In the genomic region with DNA sequence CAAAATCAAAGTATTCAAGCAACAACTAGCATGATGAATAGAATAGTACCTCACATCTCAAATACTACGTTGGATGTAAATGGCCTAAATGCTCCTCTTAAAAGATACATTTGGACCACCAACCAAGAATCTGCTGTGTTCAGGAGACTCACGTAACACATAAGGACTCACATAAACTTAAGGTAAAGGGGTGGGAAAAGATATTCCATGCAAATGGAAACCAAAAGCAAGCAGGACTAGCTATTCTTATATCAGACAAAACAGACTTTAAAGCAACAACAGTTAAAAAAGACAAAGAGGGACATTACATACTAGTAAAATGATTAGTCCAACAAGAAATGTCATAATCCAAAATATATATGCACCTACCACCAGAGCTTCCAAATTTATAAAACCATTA, we compare ENCODE assay signal across 10 cellular contexts. TPM values are rescaled to one million over a fixed set of nuclear protein-coding genes. Genes with fewer than 3 reads are reported as not detected.
A peak's percentile ranks its signal among the peaks of the same experiment; 100 is the strongest.
DNase-seq lines count a peak whose midpoint lies in the region; ATAC-seq, FAIRE-seq and TF ChIP-seq lines count a peak whose summit lies in the region.
"Not testable (repeated sequence)": the region's sequence is repeated elsewhere in the genome, so short reads cannot be mapped to it uniquely, and the experiment has no call there.
"Had no signal": no experiment of that assay in that cellular context is flagged by ENCODE, and none has a peak within 500 bp of the region (broad histone marks: within the 10 kb centered on the region; RNA-seq: fewer than 3 reads in every experiment).

No MANE protein-coding gene starts in this region.

- peak overlapping the region in 2 of 3 donors; percentile 0 to 22 for H3K27ac Mint-ChIP-seq in CD4-positive, CD25-positive, alpha-beta regulatory T cell
- H3K27ac Mint-ChIP-seq in H9 (peak overlapping the region; percentile 72 to 99 (median 98)), memory B cell (peak overlapping the region; percentile 36)
- not testable (repeated sequence) for H3K27ac Mint-ChIP-seq in endothelial cell (ENCODE audit: unreplicated experiment)

- H2AK5ac ChIP-seq in H9 (ENCODE audit: insufficient read length, low read length), result not testable (repeated sequence)

- not testable (repeated sequence) for H3K27me3 ChIP-seq in CD4-positive, CD25-positive, alpha-beta regulatory T cell (ENCODE audit: control insufficient read depth, insufficient read depth, low read length); H9 (ENCODE audit: insufficient read depth, low read length); HUES64 (ENCODE audit: insufficient read depth, low read length); K562 (ENCODE audit: control insufficient read depth in 2 of 2, insufficient read depth in 2 of 2, low read length in 2 of 2)

- H3K18ac ChIP-seq in H9 (ENCODE audit: insufficient read length, low read depth, low read length), result not testable (repeated sequence)

- in situ Hi-C loops in K562 (cut with MboI), result not testable (repeated sequence)

- not testable (repeated sequence) for ATAC-seq in CD4-positive, CD25-positive, alpha-beta regulatory T cell (ENCODE audit: low read depth in 2 of 2); K562; memory B cell (ENCODE audit: low read depth)

- not testable (repeated sequence) for H3K14ac ChIP-seq in H9 (ENCODE audit: insufficient read depth, low read length)

- not testable (repeated sequence) for TF ChIP-seq CTCF in H9 (conservative IDR thresholded peaks at IDR 0.05); K562 (IDR thresholded peaks at IDR 0.05 in 2 of 3, conservative IDR thresholded peaks at IDR 0.05 in 1 of 3; ENCODE audit: insufficient read depth in 2 of 3, low read depth in 1 of 3, low read length in 3 of 3); endothelial cell (IDR thresholded peaks at IDR 0.05; ENCODE audit: unreplicated experiment)

- H2BK12ac ChIP-seq in H9 (ENCODE audit: insufficient read length, low read depth, low read length), result not testable (repeated sequence)

- H3K23me2 ChIP-seq in H9 (ENCODE audit: insufficient read length, low read depth, low read length, poor library complexity, severe bottlenecking), result not testable (repeated sequence)

- H3K4ac ChIP-seq in H9 (ENCODE audit: low read depth, low read length), result not testable (repeated sequence)

- not testable (repeated sequence) for H3K4me3 Mint-ChIP-seq in CD4-positive, CD25-positive, alpha-beta regulatory T cell; H9; memory B cell
- H3K4me3 Mint-ChIP-seq in endothelial cell (ENCODE audit: unreplicated experiment), result peak overlapping the region; percentile 57

- not testable (repeated sequence) for BruUV-seq in K562 (replicated peaks; lab: Mats Ljungman, UMichigan)

- POLR2A ChIA-PET in K562 (lab: Yijun Ruan, JAX), result not testable (repeated sequence)

- H3K23ac ChIP-seq in H9 (ENCODE audit: insufficient read length, low read depth, low read length), result not testable (repeated sequence)

- not testable (repeated sequence) for TF ChIP-seq POLR2A in K562 (conservative IDR thresholded peaks at IDR 0.05)

- peaks cover 27 to 38% (median 33%) of the 10 kb centered on the region in 4 donors for H3K4me1 Mint-ChIP-seq in CD4-positive, CD25-positive, alpha-beta regulatory T cell
- H3K4me1 Mint-ChIP-seq in H9, result peaks cover 56 to 59% of the 10 kb centered on the region in 2 experiments
- H3K4me1 Mint-ChIP-seq in endothelial cell (ENCODE audit: unreplicated experiment), result not testable (repeated sequence)
- peaks cover 13% of the 10 kb centered on the region for H3K4me1 Mint-ChIP-seq in memory B cell

- not testable (repeated sequence) for H4K91ac ChIP-seq in H9 (ENCODE audit: insufficient read length, low read depth, low read length)

- not testable (repeated sequence) for H3K9me1 ChIP-seq in K562 (ENCODE audit: control insufficient read depth, insufficient read depth, low read length)

- not testable (repeated sequence) for H2BK5ac ChIP-seq in H9 (ENCODE audit: insufficient read length, low read length)

- not testable (repeated sequence) for H2BK20ac ChIP-seq in H9 (ENCODE audit: low read depth, low read length, poor library complexity, severe bottlenecking)

- not testable (repeated sequence) for H4K8ac ChIP-seq in H9 (replicated peaks; ENCODE audit: insufficient read length, low read depth, low read length)

- not testable (repeated sequence) for H3K27ac ChIP-seq in CD4-positive, CD25-positive, alpha-beta regulatory T cell (ENCODE audit: insufficient read depth, low read length, poor library complexity, severe bottlenecking); K562 (ENCODE audit: extremely low read depth, low read depth, low read length)
- H3K27ac ChIP-seq in H9 (ENCODE audit: insufficient read length, low read depth, low read length), result peak overlapping the region; percentile 87
- peak overlapping the region; percentile 96 for H3K27ac ChIP-seq in HUES64 (ENCODE audit: low read depth, low read length)

- CTCF ChIA-PET in K562 (lab: Yijun Ruan, JAX; ENCODE audit: low intra/inter-chr PET ratio), result not testable (repeated sequence)

- H2BK15ac ChIP-seq in H9 (ENCODE audit: low read depth, low read length), result not testable (repeated sequence)

- H3K27me3 Mint-ChIP-seq in CD4-positive, CD25-positive, alpha-beta regulatory T cell; H9 (ENCODE audit: low read depth); endothelial cell (ENCODE audit: unreplicated experiment); memory B cell: not testable (repeated sequence)

- H3K4me1 ChIP-seq in CD4-positive, CD25-positive, alpha-beta regulatory T cell (ENCODE audit: control insufficient read depth, insufficient read depth, low read length, poor library complexity, severe bottlenecking); H9 (ENCODE audit: insufficient read depth, low read length); K562 (replicated peaks in 1 of 2; ENCODE audit: control insufficient read depth in 2 of 2, insufficient read depth in 2 of 2, low read length in 2 of 2): not testable (repeated sequence)
- peaks cover 25% of the 10 kb centered on the region for H3K4me1 ChIP-seq in HUES64 (ENCODE audit: insufficient read depth, low read length)

- WGBS in H9 (ENCODE audit: extremely low coverage, insufficient read length, low lambda C conversion rate), result no CpG with 5 or more reads among the region's 2 CpGs
- 95% methylated on average over 2 of the region's 2 CpGs for WGBS in HUES64
- 93% methylated on average over 2 of the region's 2 CpGs for WGBS in K562 (ENCODE audit: insufficient coverage, low coverage, missing lambda C conversion rate)

- intact Hi-C loops in K562 (cut with micrococcal nuclease), result not testable (repeated sequence)

- not testable (repeated sequence) for DNase-seq in CD4-positive, CD25-positive, alpha-beta regulatory T cell; H9; K562 (ENCODE audit: extremely low read depth in 1 of 4, low spot score in 3 of 4); endothelial cell (ENCODE audit: low spot score); memory B cell (ENCODE audit: low spot score in 2 of 2)

- not testable (repeated sequence) for H3K4me2 ChIP-seq in H9 (ENCODE audit: insufficient read depth, insufficient read length, low read length); K562 (ENCODE audit: insufficient read depth, low read length)

- not testable (repeated sequence) for H2BK120ac ChIP-seq in H9 (ENCODE audit: low read depth, low read length, poor library complexity, severe bottlenecking)

- H3K36me3 Mint-ChIP-seq in CD4-positive, CD25-positive, alpha-beta regulatory T cell, result peaks cover 89% of the 10 kb centered on the region
- H3K36me3 Mint-ChIP-seq in H9 (ENCODE audit: insufficient read depth in 1 of 3, low read depth in 3 of 3), result peaks cover 90 to 92% (median 90%) of the 10 kb centered on the region in 3 experiments
- peaks cover 86% of the 10 kb centered on the region for H3K36me3 Mint-ChIP-seq in endothelial cell (ENCODE audit: low read depth, unreplicated experiment)
- peaks cover 73% of the 10 kb centered on the region for H3K36me3 Mint-ChIP-seq in memory B cell

- not testable (repeated sequence) for TF ChIP-seq RAD21 in K562 (CRISPR knock-in tag; conservative IDR thresholded peaks at IDR 0.05 in 1 of 2, IDR thresholded peaks at IDR 0.05 in 1 of 2)

- H3T11ph ChIP-seq in H9 (ENCODE audit: low read length), result not testable (repeated sequence)

- H3K79me2 ChIP-seq in H9 (ENCODE audit: insufficient read depth, low read length), result not testable (repeated sequence)
- peaks cover 65% of the 10 kb centered on the region for H3K79me2 ChIP-seq in K562 (ENCODE audit: control insufficient read depth, insufficient read depth, low read length)

- H3K4me3 ChIP-seq in CD4-positive, CD25-positive, alpha-beta regulatory T cell (ENCODE audit: low read depth, low read length); HUES64 (ENCODE audit: low read length); K562: not testable (repeated sequence)

- not testable (repeated sequence) for H2AFZ ChIP-seq in H9 (ENCODE audit: low read length); K562 (ENCODE audit: low read depth, low read length)

- H3K56ac ChIP-seq in H9 (ENCODE audit: insufficient read length, low read depth, low read length), result not testable (repeated sequence)

- not testable (repeated sequence) for H3K9ac ChIP-seq in H9 (ENCODE audit: extremely low read depth, insufficient read length, low read length); HUES64 (ENCODE audit: low read depth, low read length); K562 (ENCODE audit: insufficient read depth in 1 of 2, low read depth in 2 of 2, low read length in 2 of 2)

- peaks cover 14 to 32% of the 10 kb centered on the region in 2 experiments for H3K9me3 ChIP-seq in CD4-positive, CD25-positive, alpha-beta regulatory T cell (ENCODE audit: control insufficient read depth in 2 of 2, low read length in 2 of 2)
- H3K9me3 ChIP-seq in H9 (ENCODE audit: control insufficient read depth, low read depth, low read length) (peaks cover 21% of the 10 kb centered on the region), HUES64 (ENCODE audit: insufficient read depth, low read depth, low read length) (peaks cover 51% of the 10 kb centered on the region), K562 (replicated peaks; ENCODE audit: control insufficient read depth, insufficient read depth, low read depth, low read length) (peaks cover 27% of the 10 kb centered on the region)

- H4K5ac ChIP-seq in H9 (ENCODE audit: insufficient read length, low read depth, low read length), result peak overlapping the region; percentile 5

- TF ChIP-seq EP300 in K562 (IDR thresholded peaks at IDR 0.05; ENCODE audit: low read length), result not testable (repeated sequence)

- not testable (repeated sequence) for FAIRE-seq in K562 (lab: Jason Lieb, UNC)

- not testable (repeated sequence) for H3K79me1 ChIP-seq in H9 (ENCODE audit: insufficient read depth, low read depth, low read length, poor library complexity, severe bottlenecking)

- H3K36me3 ChIP-seq in CD4-positive, CD25-positive, alpha-beta regulatory T cell (ENCODE audit: control insufficient read depth, insufficient read depth, low read length), result peaks cover 97% of the 10 kb centered on the region
- H3K36me3 ChIP-seq in HUES64 (ENCODE audit: insufficient read depth, low read length) (peaks cover 95% of the 10 kb centered on the region), K562 (ENCODE audit: control insufficient read depth, insufficient read depth, low read length) (peaks cover 98% of the 10 kb centered on the region)

- not testable (repeated sequence) for H4K20me1 ChIP-seq in H9 (ENCODE audit: control insufficient read depth, insufficient read depth, insufficient read length); K562 (replicated peaks; ENCODE audit: control insufficient read depth, insufficient read depth, low read length)

- H3K9me3 Mint-ChIP-seq in CD4-positive, CD25-positive, alpha-beta regulatory T cell, result peaks cover 6 to 49% (median 19%) of the 10 kb centered on the region in 7 donors
- peaks cover 42 to 57% of the 10 kb centered on the region in 2 experiments for H3K9me3 Mint-ChIP-seq in H9
- not testable (repeated sequence) for H3K9me3 Mint-ChIP-seq in endothelial cell (ENCODE audit: unreplicated experiment)
- H3K9me3 Mint-ChIP-seq in memory B cell, result peaks cover 14% of the 10 kb centered on the region

RNA-seq across cellular contexts. Expression of a gene that starts 10.5 kb away (rescaled TPM):
- total RNA-seq in CD4-positive, CD25-positive, alpha-beta regulatory T cell, result 33.1 TPM
- polyA plus RNA-seq in CD4-positive, CD25-positive, alpha-beta regulatory T cell, result 10 to 100 TPM; 24.8 to 37.7 (median 29.8) TPM
- total RNA-seq in H9 (2021), result 0.64 and 1.5 TPM in 2 replicates
- 9.5 TPM for polyA plus RNA-seq in HUES64 (2013, experiment 1 of 2)
- 12.9 TPM for polyA plus RNA-seq in HUES64 (2013, experiment 2 of 2)
- total RNA-seq in K562 (2011; cell fraction: chromatin; rRNA removed; ENCODE audit: low replicate concordance), result 12.3 and 36.1 TPM in 2 replicates
- total RNA-seq in K562 (2011; cell fraction: nucleolus; rRNA removed), result 9.2 and 9.7 TPM in 2 replicates
- total RNA-seq in K562 (2011; cell fraction: nucleoplasm; rRNA removed), result 19.1 and 39.8 TPM in 2 replicates
- total RNA-seq in K562 (2014; rRNA removed), result 19.7 and 21.7 TPM in 2 replicates
- total RNA-seq in K562 (2014; rRNA removed; fragmentation: Illumina TruSeq; extraction: Trizol), result 41.5 and 46.3 TPM in 2 replicates
- total RNA-seq in K562 (2015; rRNA removed; fragmentation: Illumina TruSeq; extraction: Trizol), result 28.5 and 32.1 TPM in 2 replicates
- 48.0 and 48.9 TPM in 2 replicates for total RNA-seq in K562 (2021)
- 48.8 and 53.7 TPM in 2 replicates for polyA plus RNA-seq in K562 (2011; rRNA removed)
- polyA plus RNA-seq in K562 (2011; cell fraction: cytosol; rRNA removed), result 23.3 and 50.1 TPM in 2 replicates
- 16.3 and 20.8 TPM in 2 replicates for polyA plus RNA-seq in K562 (2011; cell fraction: nucleus; rRNA removed)
- polyA plus RNA-seq in K562 (2012), result 31.6 and 62.8 TPM in 2 replicates
- polyA plus RNA-seq in K562 (2014; fragmentation: Illumina TruSeq; extraction: Trizol), result 46.4 and 59.2 TPM in 2 replicates
- 10 to 100 TPM; 28.5 to 64.8 TPM for polyA plus RNA-seq in K562 (2014; fragmentation: Nextera tagmentation; extraction: Ambion mirVana)
- 46.7 and 62.4 TPM in 2 replicates for polyA plus RNA-seq in K562 (2014; rRNA removed)
- 26.2 and 26.4 TPM in 2 replicates for polyA minus RNA-seq in K562 (2011; rRNA and poly(A)+ RNA removed)
- 9.2 and 17.2 TPM in 2 replicates for polyA minus RNA-seq in K562 (2011; cell fraction: cytosol; rRNA and poly(A)+ RNA removed)
- polyA minus RNA-seq in K562 (2011; cell fraction: nucleus; rRNA and poly(A)+ RNA removed), result 6.5 and 10.9 TPM in 2 replicates
- 18.5 TPM for total RNA-seq in endothelial cell (ENCODE audit: unreplicated experiment)

RNA-seq across cellular contexts. Expression of a gene that starts 18.3 kb away (rescaled TPM):
- not detected for total RNA-seq in CD4-positive, CD25-positive, alpha-beta regulatory T cell
- polyA plus RNA-seq in CD4-positive, CD25-positive, alpha-beta regulatory T cell, result not detected
- total RNA-seq in H9 (2021) (not detected in 2 replicates), K562 (2014; rRNA removed) (not detected in 2 replicates), K562 (2014; rRNA removed; fragmentation: Illumina TruSeq; extraction: Trizol) (not detected in 2 replicates), K562 (2015; rRNA removed; fragmentation: Illumina TruSeq; extraction: Trizol) (not detected in 2 replicates), K562 (2021) (not detected in 2 replicates), endothelial cell (ENCODE audit: unreplicated experiment) (not detected)
- polyA plus RNA-seq in HUES64 (2013, experiment 1 of 2), result not detected
- polyA plus RNA-seq in HUES64 (2013, experiment 2 of 2), result not detected
- total RNA-seq in K562 (2011; cell fraction: chromatin; rRNA removed; ENCODE audit: low replicate concordance), result not detected in 2 replicates
- total RNA-seq in K562 (2011; cell fraction: nucleolus; rRNA removed), result not detected in 2 replicates
- not detected in 2 replicates for total RNA-seq in K562 (2011; cell fraction: nucleoplasm; rRNA removed)
- polyA plus RNA-seq in K562 (2011; rRNA removed) (not detected in 2 replicates), K562 (2014; fragmentation: Illumina TruSeq; extraction: Trizol) (not detected in 2 replicates), K562 (2014; fragmentation: Nextera tagmentation; extraction: Ambion mirVana) (not detected), K562 (2014; rRNA removed) (not detected in 2 replicates)
- polyA plus RNA-seq in K562 (2011; cell fraction: cytosol; rRNA removed), result not detected in 2 replicates
- not detected in 2 replicates for polyA plus RNA-seq in K562 (2011; cell fraction: nucleus; rRNA removed)
- not detected in 2 replicates for polyA plus RNA-seq in K562 (2012)
- polyA minus RNA-seq in K562 (2011; rRNA and poly(A)+ RNA removed), result not detected in 2 replicates
- polyA minus RNA-seq in K562 (2011; cell fraction: cytosol; rRNA and poly(A)+ RNA removed), result not detected in 2 replicates
- not detected in 2 replicates for polyA minus RNA-seq in K562 (2011; cell fraction: nucleus; rRNA and poly(A)+ RNA removed)
- total RNA-seq: Caco-2; CD8-positive, alpha-beta T cell; GM23248 had no signal
- polyA plus RNA-seq: A549, GM23248 had no signal

RNA-seq across cellular contexts. Expression of a gene that starts 24.6 kb away (rescaled TPM):
- 64.2 TPM for total RNA-seq in CD4-positive, CD25-positive, alpha-beta regulatory T cell
- polyA plus RNA-seq in CD4-positive, CD25-positive, alpha-beta regulatory T cell, result 10 to 100 TPM; 25.1 to 39.1 (median 31.8) TPM
- total RNA-seq in H9 (2021) (252 and 281 TPM in 2 replicates), K562 (2014; rRNA removed) (63.5 and 77.1 TPM in 2 replicates), K562 (2014; rRNA removed; fragmentation: Illumina TruSeq; extraction: Trizol) (160 and 192 TPM in 2 replicates), K562 (2015; rRNA removed; fragmentation: Illumina TruSeq; extraction: Trizol) (111 and 118 TPM in 2 replicates), K562 (2021) (84.9 and 91.4 TPM in 2 replicates), endothelial cell (ENCODE audit: unreplicated experiment) (41.2 TPM)
- polyA plus RNA-seq in HUES64 (2013, experiment 1 of 2), result 103 TPM
- 104 TPM for polyA plus RNA-seq in HUES64 (2013, experiment 2 of 2)
- total RNA-seq in K562 (2011; cell fraction: chromatin; rRNA removed; ENCODE audit: low replicate concordance), result 13.4 and 61.1 TPM in 2 replicates
- total RNA-seq in K562 (2011; cell fraction: nucleolus; rRNA removed), result 8.3 and 12.1 TPM in 2 replicates
- 13.3 and 14.9 TPM in 2 replicates for total RNA-seq in K562 (2011; cell fraction: nucleoplasm; rRNA removed)
- polyA plus RNA-seq in K562 (2011; rRNA removed) (30.2 and 49.7 TPM in 2 replicates), K562 (2014; fragmentation: Illumina TruSeq; extraction: Trizol) (74.8 and 82.8 TPM in 2 replicates), K562 (2014; fragmentation: Nextera tagmentation; extraction: Ambion mirVana) (100 to 1,000 TPM in 1 of 2 experiments, 10 to 100 TPM in 1; 56.5 to 102 TPM), K562 (2014; rRNA removed) (63.3 and 68.1 TPM in 2 replicates)
- polyA plus RNA-seq in K562 (2011; cell fraction: cytosol; rRNA removed), result 4.9 and 10.4 TPM in 2 replicates
- polyA plus RNA-seq in K562 (2011; cell fraction: nucleus; rRNA removed), result 11.9 and 15.1 TPM in 2 replicates
- polyA plus RNA-seq in K562 (2012), result 34.5 and 67.0 TPM in 2 replicates
- 84.8 and 89.3 TPM in 2 replicates for polyA minus RNA-seq in K562 (2011; rRNA and poly(A)+ RNA removed)
- polyA minus RNA-seq in K562 (2011; cell fraction: cytosol; rRNA and poly(A)+ RNA removed), result 21.9 and 29.8 TPM in 2 replicates
- polyA minus RNA-seq in K562 (2011; cell fraction: nucleus; rRNA and poly(A)+ RNA removed), result 25.4 and 50.1 TPM in 2 replicates

RNA-seq across cellular contexts. Expression of a gene that starts 24.7 kb away (rescaled TPM):
- 26.5 TPM for total RNA-seq in CD4-positive, CD25-positive, alpha-beta regulatory T cell
- 1 to 10 TPM; 5.4 to 9.3 (median 6.8) TPM for polyA plus RNA-seq in CD4-positive, CD25-positive, alpha-beta regulatory T cell
- total RNA-seq in H9 (2021) (103 and 108 TPM in 2 replicates), K562 (2014; rRNA removed) (12.9 and 14.9 TPM in 2 replicates), K562 (2014; rRNA removed; fragmentation: Illumina TruSeq; extraction: Trizol) (29.3 and 31.5 TPM in 2 replicates), K562 (2015; rRNA removed; fragmentation: Illumina TruSeq; extraction: Trizol) (23.4 and 23.9 TPM in 2 replicates), K562 (2021) (20.7 and 23.4 TPM in 2 replicates), endothelial cell (ENCODE audit: unreplicated experiment) (16.6 TPM)
- 26.4 TPM for polyA plus RNA-seq in HUES64 (2013, experiment 1 of 2)
- 23.3 TPM for polyA plus RNA-seq in HUES64 (2013, experiment 2 of 2)
- 30.1 and 66.7 TPM in 2 replicates for total RNA-seq in K562 (2011; cell fraction: chromatin; rRNA removed; ENCODE audit: low replicate concordance)
- 13.5 and 14.5 TPM in 2 replicates for total RNA-seq in K562 (2011; cell fraction: nucleolus; rRNA removed)
- 26.2 and 32.9 TPM in 2 replicates for total RNA-seq in K562 (2011; cell fraction: nucleoplasm; rRNA removed)
- polyA plus RNA-seq in K562 (2011; rRNA removed) (31.9 and 41.6 TPM in 2 replicates), K562 (2014; fragmentation: Illumina TruSeq; extraction: Trizol) (20.6 and 22.1 TPM in 2 replicates), K562 (2014; fragmentation: Nextera tagmentation; extraction: Ambion mirVana) (10 to 100 TPM; 18.9 to 25.0 TPM), K562 (2014; rRNA removed) (30.1 and 34.3 TPM in 2 replicates)
- polyA plus RNA-seq in K562 (2011; cell fraction: cytosol; rRNA removed), result 9.5 and 21.3 TPM in 2 replicates
- 58.5 and 62.5 TPM in 2 replicates for polyA plus RNA-seq in K562 (2011; cell fraction: nucleus; rRNA removed)
- polyA plus RNA-seq in K562 (2012), result 11.7 and 12.4 TPM in 2 replicates
- polyA minus RNA-seq in K562 (2011; rRNA and poly(A)+ RNA removed), result 22.2 and 24.5 TPM in 2 replicates
- polyA minus RNA-seq in K562 (2011; cell fraction: cytosol; rRNA and poly(A)+ RNA removed), result 7.1 and 12.5 TPM in 2 replicates
- 16.6 and 21.5 TPM in 2 replicates for polyA minus RNA-seq in K562 (2011; cell fraction: nucleus; rRNA and poly(A)+ RNA removed)

RNA-seq across cellular contexts. Expression of a gene that starts 50.0 kb away (rescaled TPM):
- total RNA-seq in CD4-positive, CD25-positive, alpha-beta regulatory T cell, result 40.9 TPM
- 10 to 100 TPM; 20.5 to 23.4 (median 22.4) TPM for polyA plus RNA-seq in CD4-positive, CD25-positive, alpha-beta regulatory T cell
- total RNA-seq in H9 (2021) (54.2 and 55.7 TPM in 2 replicates), K562 (2014; rRNA removed) (6.8 and 11.6 TPM in 2 replicates), K562 (2014; rRNA removed; fragmentation: Illumina TruSeq; extraction: Trizol) (18.8 and 23.2 TPM in 2 replicates), K562 (2015; rRNA removed; fragmentation: Illumina TruSeq; extraction: Trizol) (15.6 and 18.8 TPM in 2 replicates), K562 (2021) (17.2 and 17.6 TPM in 2 replicates), endothelial cell (ENCODE audit: unreplicated experiment) (32.9 TPM)
- 19.3 TPM for polyA plus RNA-seq in HUES64 (2013, experiment 1 of 2)
- polyA plus RNA-seq in HUES64 (2013, experiment 2 of 2), result 24.8 TPM
- total RNA-seq in K562 (2011; cell fraction: chromatin; rRNA removed; ENCODE audit: low replicate concordance), result 6.0 and 24.9 TPM in 2 replicates
- total RNA-seq in K562 (2011; cell fraction: nucleolus; rRNA removed), result 3.3 and 5.4 TPM in 2 replicates
- total RNA-seq in K562 (2011; cell fraction: nucleoplasm; rRNA removed), result 5.4 and 10.8 TPM in 2 replicates
- polyA plus RNA-seq in K562 (2011; rRNA removed) (10.8 and 13.3 TPM in 2 replicates), K562 (2014; fragmentation: Illumina TruSeq; extraction: Trizol) (14.7 and 19.5 TPM in 2 replicates), K562 (2014; fragmentation: Nextera tagmentation; extraction: Ambion mirVana) (1 to 10 TPM; 3.8 to 5.6 TPM), K562 (2014; rRNA removed) (10.7 and 12.5 TPM in 2 replicates)
- polyA plus RNA-seq in K562 (2011; cell fraction: cytosol; rRNA removed), result 3.6 and 6.4 TPM in 2 replicates
- 3.3 and 3.8 TPM in 2 replicates for polyA plus RNA-seq in K562 (2011; cell fraction: nucleus; rRNA removed)
- 8.4 and 10.8 TPM in 2 replicates for polyA plus RNA-seq in K562 (2012)
- 22.4 and 22.9 TPM in 2 replicates for polyA minus RNA-seq in K562 (2011; rRNA and poly(A)+ RNA removed)
- 8.8 and 11.1 TPM in 2 replicates for polyA minus RNA-seq in K562 (2011; cell fraction: cytosol; rRNA and poly(A)+ RNA removed)
- polyA minus RNA-seq in K562 (2011; cell fraction: nucleus; rRNA and poly(A)+ RNA removed), result 3.5 and 6.3 TPM in 2 replicates
